Comparison of ENCODE assay signal across 8 cellular contexts in genomic region chr1:46301406-46302090, GRCh38. TPM values are rescaled to one million over a fixed set of nuclear protein-coding genes. Genes with fewer than 3 reads are reported as not detected.
DNase-seq lines count a peak whose midpoint lies in the region; ATAC-seq and TF ChIP-seq lines count a peak whose summit lies in the region.

No MANE protein-coding gene starts in this region.

- H3K27ac Mint-ChIP-seq in CD4-positive, alpha-beta T cell: peak overlapping the region; percentile 98
- H3K27ac Mint-ChIP-seq in T-helper 17 cell: peak overlapping the region; percentile 96
- peak overlapping the region; percentile 84 for H3K27ac Mint-ChIP-seq in endothelial cell (ENCODE audit: unreplicated experiment)

- H3K36me3 ChIP-seq in HEK293 (ENCODE audit: control insufficient read depth in 2 of 2, insufficient read depth in 1 of 2, low read length in 2 of 2): peaks cover 0 to 27% of the 10 kb centered on the region in 2 experiments; a peak in 2 of 3 replicates
- H3K36me3 ChIP-seq in testis (ENCODE audit: low read depth, missing control alignments): no peaks in the 10 kb centered on the region

- H3K4me3 Mint-ChIP-seq in CD4-positive, alpha-beta T cell: peak overlapping the region; percentile 100
- peak overlapping the region; percentile 98 for H3K4me3 Mint-ChIP-seq in T-helper 17 cell
- peak overlapping the region; percentile 90 for H3K4me3 Mint-ChIP-seq in endothelial cell (ENCODE audit: unreplicated experiment)

- no peaks in the 10 kb centered on the region for H3K27me3 ChIP-seq in CD4-positive, alpha-beta T cell (ENCODE audit: control insufficient read depth, insufficient read depth, low read length)
- H3K27me3 ChIP-seq in mononuclear cell (ENCODE audit: insufficient read depth, low read length) (no peaks in the 10 kb centered on the region), testis (no peaks in the 10 kb centered on the region)

- no peak for TF ChIP-seq POLR2A in testis (IDR thresholded peaks at IDR 0.05)

- H3K27ac ChIP-seq in CD4-positive, alpha-beta T cell (ENCODE audit: low read depth, low read length): no peak overlapping the region
- H3K27ac ChIP-seq in HEK293 (ENCODE audit: extremely low read depth, low read depth, low read length): peak overlapping the region; percentile 99
- H3K27ac ChIP-seq in testis: peak overlapping the region; percentile 99 to 100

- intact Hi-C loops in CD4-positive, alpha-beta T cell (cut with DNase I, micrococcal nuclease): loop anchor here (2.0 to 10.0 kb wide), 6 partner anchors 39 to 1627 kb away; partner anchors contain the start of genes ARMH1 (in 1 of the 2), GPBP1L1 (in 1 of the 2), NSUN4 (in 1 of the 2) and POMGNT1 (in 1 of the 2)
- intact Hi-C loops in testis (cut with DNase I; ENCODE audit: low total_unique reads): no loop called here

- no peak for ATAC-seq in CD4-positive, alpha-beta T cell (ENCODE audit: poor library complexity)
- ATAC-seq in T-helper 17 cell: no peak

- H3K27me3 Mint-ChIP-seq in CD4-positive, alpha-beta T cell: no peaks in the 10 kb centered on the region
- no peaks in the 10 kb centered on the region for H3K27me3 Mint-ChIP-seq in T-helper 17 cell
- peaks cover 10% of the 10 kb centered on the region for H3K27me3 Mint-ChIP-seq in endothelial cell (ENCODE audit: unreplicated experiment)

- H3K4me1 ChIP-seq in HEK293 (ENCODE audit: control insufficient read depth, insufficient read depth, low read length) (no peaks in the 10 kb centered on the region), mononuclear cell (ENCODE audit: insufficient read depth, low read length) (peaks cover 36% of the 10 kb centered on the region), testis (peaks cover 26% of the 10 kb centered on the region)

- no peak for TF ChIP-seq CTCF in CD4-positive, alpha-beta T cell (IDR thresholded peaks at IDR 0.05)
- TF ChIP-seq CTCF in HEK293 (tag by site-specific recombination; IDR thresholded peaks at IDR 0.05): no peak
- no peak for TF ChIP-seq CTCF in endothelial cell (IDR thresholded peaks at IDR 0.05; ENCODE audit: unreplicated experiment)
- no peak for TF ChIP-seq CTCF in testis (IDR thresholded peaks at IDR 0.05)

- WGBS in testis, 2 donors: 0 to 4% methylated on average over 17 to 35 of the region's 35 CpGs

- DNase-seq in CD4-positive, alpha-beta T cell: peak in 6 of 10 experiments; percentile 3 to 17 (median 7)
- peak in 1 of 3 donors; percentile 9 for DNase-seq in T-helper 17 cell
- DNase-seq in endothelial cell (ENCODE audit: low spot score): peak; percentile 11
- DNase-seq in testis: peak; percentile 77
- no peak for DNase-seq in NCI-H1930 (lab: John Stamatoyannopoulos, UW)
- no peak for DNase-seq in NCI-H345 (lab: John Stamatoyannopoulos, UW)

- peaks cover 38% of the 10 kb centered on the region for H3K36me3 Mint-ChIP-seq in CD4-positive, alpha-beta T cell (ENCODE audit: low read depth)
- H3K36me3 Mint-ChIP-seq in T-helper 17 cell (ENCODE audit: low read depth): peaks cover 8% of the 10 kb centered on the region
- peaks cover 21% of the 10 kb centered on the region for H3K36me3 Mint-ChIP-seq in endothelial cell (ENCODE audit: low read depth, unreplicated experiment)

- peaks cover 52% of the 10 kb centered on the region for H3K4me1 Mint-ChIP-seq in CD4-positive, alpha-beta T cell (ENCODE audit: low read depth)
- H3K4me1 Mint-ChIP-seq in T-helper 17 cell (peaks cover 31% of the 10 kb centered on the region), endothelial cell (ENCODE audit: unreplicated experiment) (peaks cover 25% of the 10 kb centered on the region)

- H3K4me3 ChIP-seq in HEK293 (ENCODE audit: low read depth, low read length) (peak overlapping the region; percentile 88), mononuclear cell (ENCODE audit: low read length) (peak overlapping the region; percentile 80), testis (peak overlapping the region; percentile 87 to 98)

- CTCF ChIA-PET in CD4-positive, alpha-beta T cell (lab: Charles Lee): interaction anchor here (1.0 kb wide), 1 partner anchor 39 kb away, joined by 3 read pairs; the partner anchor contains the start of gene NSUN4
- CTCF ChIA-PET in HEK293 (lab: Yijun Ruan, JAX): no interaction called here

- H3K9me3 Mint-ChIP-seq in CD4-positive, alpha-beta T cell: no peaks in the 10 kb centered on the region
- H3K9me3 Mint-ChIP-seq in endothelial cell (ENCODE audit: unreplicated experiment): no peaks in the 10 kb centered on the region

- POLR2A ChIA-PET in CD4-positive, alpha-beta T cell (lab: Charles Lee): no interaction called here
- POLR2A ChIA-PET in HEK293 (lab: Yijun Ruan, JAX): interaction anchor here (0.6 to 1.5 kb wide), 3 partner anchors 15 to 227 kb away, joined by 3 to 5 read pairs (median 5); partner anchors contain the start of gene NSUN4

- no peaks in the 10 kb centered on the region for H3K9me3 ChIP-seq in CD4-positive, alpha-beta T cell (ENCODE audit: control insufficient read depth, low read length)
- H3K9me3 ChIP-seq in HEK293 (ENCODE audit: control insufficient read depth, insufficient read depth, low read depth, low read length): no peaks in the 10 kb centered on the region
- no peaks in the 10 kb centered on the region for H3K9me3 ChIP-seq in T-helper 17 cell (ENCODE audit: control insufficient read depth, low read length, poor library complexity, severe bottlenecking)
- H3K9me3 ChIP-seq in mononuclear cell (ENCODE audit: low read depth, low read length): no peaks in the 10 kb centered on the region
- H3K9me3 ChIP-seq in testis: no peaks in the 10 kb centered on the region

TF ChIP-seq in HEK293, 187 proteins besides CTCF, POLR2A, EP300 and RAD21 (continues in another document):
- TF ChIP-seq ZNF354C (tag by site-specific recombination; IDR thresholded peaks at IDR 0.05; ENCODE audit: borderline replicate concordance, low read depth) (no peak), ZNF701 (tag by site-specific recombination; IDR thresholded peaks at IDR 0.05) (no peak), ZNF302 (tag by site-specific recombination; IDR thresholded peaks at IDR 0.05; ENCODE audit: low read depth) (no peak), ZSCAN23 (tag by site-specific recombination; IDR thresholded peaks at IDR 0.05) (no peak), ZFP41 (tag by site-specific recombination; IDR thresholded peaks at IDR 0.05; ENCODE audit: borderline replicate concordance) (no peak), ZNF350 (tag by site-specific recombination; IDR thresholded peaks at IDR 0.05) (no peak), ZNF394 (tag by site-specific recombination; IDR thresholded peaks at IDR 0.05; ENCODE audit: borderline replicate concordance) (peak; percentile 27; the same call in 1 of the 2 replicates), TCF7L2 (IDR thresholded peaks at IDR 0.05; ENCODE audit: borderline replicate concordance, low read depth, low read length) (no peak), ZNF266 (tag by site-specific recombination; IDR thresholded peaks at IDR 0.05; ENCODE audit: low read depth) (no peak)
- TF ChIP-seq, protein P1, sequence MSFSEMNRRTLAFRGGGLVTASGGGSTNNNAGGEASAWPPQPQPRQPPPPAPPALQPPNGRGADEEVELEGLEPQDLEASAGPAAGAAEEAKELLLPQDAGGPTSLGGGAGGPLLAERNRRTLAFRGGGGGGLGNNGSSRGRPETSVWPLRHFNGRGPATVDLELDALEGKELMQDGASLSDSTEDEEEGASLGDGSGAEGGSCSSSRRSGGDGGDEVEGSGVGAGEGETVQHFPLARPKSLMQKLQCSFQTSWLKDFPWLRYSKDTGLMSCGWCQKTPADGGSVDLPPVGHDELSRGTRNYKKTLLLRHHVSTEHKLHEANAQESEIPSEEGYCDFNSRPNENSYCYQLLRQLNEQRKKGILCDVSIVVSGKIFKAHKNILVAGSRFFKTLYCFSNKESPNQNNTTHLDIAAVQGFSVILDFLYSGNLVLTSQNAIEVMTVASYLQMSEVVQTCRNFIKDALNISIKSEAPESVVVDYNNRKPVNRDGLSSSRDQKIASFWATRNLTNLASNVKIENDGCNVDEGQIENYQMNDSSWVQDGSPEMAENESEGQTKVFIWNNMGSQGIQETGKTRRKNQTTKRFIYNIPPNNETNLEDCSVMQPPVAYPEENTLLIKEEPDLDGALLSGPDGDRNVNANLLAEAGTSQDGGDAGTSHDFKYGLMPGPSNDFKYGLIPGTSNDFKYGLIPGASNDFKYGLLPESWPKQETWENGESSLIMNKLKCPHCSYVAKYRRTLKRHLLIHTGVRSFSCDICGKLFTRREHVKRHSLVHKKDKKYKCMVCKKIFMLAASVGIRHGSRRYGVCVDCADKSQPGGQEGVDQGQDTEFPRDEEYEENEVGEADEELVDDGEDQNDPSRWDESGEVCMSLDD (tag by site-specific recombination; IDR thresholded peaks at IDR 0.05): peak; percentile 77

RNA-seq across cellular contexts. Expression of gene LRRC41, which starts 1.9 kb away (rescaled TPM):
- 10 to 100 TPM; 23.0 to 24.3 TPM for total RNA-seq in CD4-positive, alpha-beta T cell
- total RNA-seq in T-helper 17 cell (10 to 100 TPM; 30.0 to 30.1 TPM), endothelial cell (ENCODE audit: unreplicated experiment) (73.5 TPM), mononuclear cell (20.1 TPM), testis (100 to 1,000 TPM; 123 to 136 TPM)
- 86.4 TPM for polyA plus RNA-seq in testis (ENCODE audit: insufficient read depth, low read depth, low replicate concordance)

RNA-seq across cellular contexts. Expression of gene UQCRH, which starts 1.9 kb away (rescaled TPM):
- total RNA-seq in CD4-positive, alpha-beta T cell: 100 to 1,000 TPM; 101 to 103 TPM
- total RNA-seq in T-helper 17 cell (100 to 1,000 TPM in 1 of 2 donors, 10 to 100 TPM in 1; 91.0 to 123 TPM), endothelial cell (ENCODE audit: unreplicated experiment) (317 TPM), mononuclear cell (311 TPM), testis (100 to 1,000 TPM; 183 to 259 TPM)
- 165 TPM for polyA plus RNA-seq in testis (ENCODE audit: insufficient read depth, low read depth, low replicate concordance)

RNA-seq across cellular contexts. Expression of gene NSUN4, which starts 39.1 kb away (rescaled TPM):
- total RNA-seq in CD4-positive, alpha-beta T cell: 10 to 100 TPM; 34.9 to 36.7 TPM
- total RNA-seq in T-helper 17 cell (10 to 100 TPM; 30.5 to 40.0 TPM), endothelial cell (ENCODE audit: unreplicated experiment) (27.8 TPM), mononuclear cell (10.8 TPM), testis (100 to 1,000 TPM in 1 of 2 donors, 10 to 100 TPM in 1; 47.4 to 130 TPM)
- 94.3 TPM for polyA plus RNA-seq in testis (ENCODE audit: insufficient read depth, low read depth, low replicate concordance)

RNA-seq across cellular contexts. Expression of gene RAD54L, which starts 54.0 kb away (rescaled TPM):
- total RNA-seq in CD4-positive, alpha-beta T cell: 1 to 10 TPM in 1 of 2 experiments, under 1 TPM in 1; 0.33 to 1.0 TPM
- total RNA-seq in T-helper 17 cell: under 1 TPM; 0.72 to 0.73 TPM
- 9.3 TPM for total RNA-seq in endothelial cell (ENCODE audit: unreplicated experiment)
- not detected for total RNA-seq in mononuclear cell
- total RNA-seq in testis: 10 to 100 TPM; 24.5 to 31.4 TPM
- 17.9 TPM for polyA plus RNA-seq in testis (ENCODE audit: insufficient read depth, low read depth, low replicate concordance)

Comparison
In these comparisons a context has a peak if more than half of its experiments do, and no peak if none do; other contexts are left out.
1. DNase-seq: peak in CD4-positive, alpha-beta T cell (6 of 10), endothelial cell (single experiment) and testis (single experiment); none in NCI-H1930 (0 of 2) and NCI-H345 (single experiment).
2. Peak in every context shown above with its lines, with median percentiles within 50 percentile points of each other: H3K27ac Mint-ChIP-seq, H3K4me3 Mint-ChIP-seq and H3K4me3 ChIP-seq.